Comparison of ENCODE assay signal across 1 cellular context in the genomic region with DNA sequence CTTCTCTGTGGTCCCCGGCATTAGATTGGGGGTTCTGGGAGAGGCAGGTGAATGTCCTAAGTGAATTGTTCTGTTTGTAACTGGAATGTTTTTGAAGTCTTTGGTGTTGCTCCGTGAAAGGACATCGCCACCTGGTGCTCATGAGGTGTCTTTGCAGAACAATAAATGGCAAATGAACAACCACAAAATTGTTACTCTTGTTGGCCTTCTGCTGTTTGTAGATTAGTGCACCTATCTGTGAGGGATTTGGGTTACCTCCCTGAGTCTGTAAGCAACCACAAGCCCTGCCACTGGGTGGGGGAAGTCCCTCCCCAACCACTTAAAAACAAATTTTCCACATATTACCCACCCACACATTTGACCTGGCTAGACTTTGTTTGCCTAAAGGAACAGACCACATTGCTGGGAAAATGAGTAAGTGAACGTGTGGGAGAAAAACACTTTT.
TF ChIP-seq lines count a peak whose summit lies in the region.

No MANE protein-coding gene starts in this region.

TF ChIP-seq in GM12878, 131 proteins besides CTCF, POLR2A, EP300 and RAD21 (continued from another document and continues in another):
- TF ChIP-seq ZZZ3 (IDR thresholded peaks at IDR 0.05; ENCODE audit: control insufficient read depth, insufficient read length, low read depth) (no peak), SRF (IDR thresholded peaks at IDR 0.05; ENCODE audit: low read depth in 2 of 2, low read length in 2 of 2) (0 out of 4 replicates have a peak, but pooled peaks of 1 of the 2 experiments have one; percentile 33), RB1 (IDR thresholded peaks at IDR 0.05; ENCODE audit: borderline replicate concordance) (0 out of 2 replicates have a peak, but pooled peaks have one; percentile 24), MLLT1 (IDR thresholded peaks at IDR 0.05) (peak; percentile 95), BCLAF1 (IDR thresholded peaks at IDR 0.05) (no peak), ATF2 (IDR thresholded peaks at IDR 0.05; ENCODE audit: low read length) (peak; percentile 73), HDAC6 (IDR thresholded peaks at IDR 0.05; ENCODE audit: unreplicated experiment) (no peak), DPF2 (IDR thresholded peaks at IDR 0.05) (peak; percentile 83), RFX5 (IDR thresholded peaks at IDR 0.05; ENCODE audit: low read depth, low read length) (no peak), CREM (IDR thresholded peaks at IDR 0.05; ENCODE audit: low read depth) (peak; percentile 63; the same call in 1 of the 2 replicates), NR2C1 (IDR thresholded peaks at IDR 0.05) (no peak), CHD2 (IDR thresholded peaks at IDR 0.05; ENCODE audit: borderline replicate concordance, low read depth, low read length) (no peak), BCL3 (IDR thresholded peaks at IDR 0.05; ENCODE audit: borderline replicate concordance, insufficient read depth, low read depth, low read length, poor library complexity, severe bottlenecking) (peak; percentile 90), PAX5 (IDR thresholded peaks at IDR 0.05; ENCODE audit: borderline replicate concordance, low read depth, low read length) (peak; percentile 70; the same call in 1 of the 2 replicates), KLF5 (IDR thresholded peaks at IDR 0.05; ENCODE audit: partially characterized antibody) (peak; percentile 24), CBFB (IDR thresholded peaks at IDR 0.05; ENCODE audit: low read depth) (peak; percentile 96), ATF7 (IDR thresholded peaks at IDR 0.05; ENCODE audit: low read depth) (peak; percentile 78), TCF7 (IDR thresholded peaks at IDR 0.05; ENCODE audit: borderline replicate concordance) (peak; percentile 90), IRF4 (IDR thresholded peaks at IDR 0.05; ENCODE audit: low read depth, low read length) (peak; percentile 56; the same call in 1 of the 2 replicates), TCF3 (IDR thresholded peaks at IDR 0.05; ENCODE audit: borderline replicate concordance, insufficient read depth, low read depth, low read length) (no peak), BRCA1 (IDR thresholded peaks at IDR 0.05; ENCODE audit: low read depth, low read length) (no peak), MYB (IDR thresholded peaks at IDR 0.05; ENCODE audit: borderline replicate concordance, low read depth, low read length) (no peak), MTA2 (IDR thresholded peaks at IDR 0.05; ENCODE audit: low read depth) (peak; percentile 83), REST (IDR thresholded peaks at IDR 0.05; ENCODE audit: low read depth, low read length) (0 out of 2 replicates have a peak, but pooled peaks have one; percentile 32), RUNX3 (IDR thresholded peaks at IDR 0.05; ENCODE audit: low read length) (peak; percentile 99), ZBED1 (IDR thresholded peaks at IDR 0.05; ENCODE audit: borderline replicate concordance) (peak; percentile 93; the same call in 1 of the 2 replicates), CHD4 (IDR thresholded peaks at IDR 0.05) (no peak), NR2F1 (conservative IDR thresholded peaks at IDR 0.05) (peak; percentile 98), BCL11A (IDR thresholded peaks at IDR 0.05; ENCODE audit: low read depth, low read length) (peak; percentile 76; the same call in 1 of the 2 replicates), IKZF2 (IDR thresholded peaks at IDR 0.05) (peak; percentile 98), TBL1XR1 (IDR thresholded peaks at IDR 0.05; ENCODE audit: low read depth, low read length) (peak; percentile 90), ZNF384 (IDR thresholded peaks at IDR 0.05; ENCODE audit: borderline replicate concordance, low read depth, low read length) (no peak), POLR2AphosphoS5 (IDR thresholded peaks at IDR 0.05; ENCODE audit: low read length) (peak; percentile 62; the same call in 1 of the 2 replicates), CREB1 (IDR thresholded peaks at IDR 0.05; ENCODE audit: low read depth) (0 out of 2 replicates have a peak, but pooled peaks have one; percentile 28), RAD51 (IDR thresholded peaks at IDR 0.05) (no peak), YY1 (IDR thresholded peaks at IDR 0.05; ENCODE audit: low read depth, low read length) (no peak), MEF2B (IDR thresholded peaks at IDR 0.05; ENCODE audit: partially characterized antibody, poor library complexity, severe bottlenecking) (peak; percentile 56), TCF12 (IDR thresholded peaks at IDR 0.05; ENCODE audit: low read depth, low read length) (0 out of 2 replicates have a peak, but pooled peaks have one; percentile 64), PKNOX1 (IDR thresholded peaks at IDR 0.05) (0 out of 2 replicates have a peak, but pooled peaks have one; percentile 8), NFIC (IDR thresholded peaks at IDR 0.05; ENCODE audit: low read depth, low read length) (peak; percentile 86)
- TF ChIP-seq, protein P1, sequence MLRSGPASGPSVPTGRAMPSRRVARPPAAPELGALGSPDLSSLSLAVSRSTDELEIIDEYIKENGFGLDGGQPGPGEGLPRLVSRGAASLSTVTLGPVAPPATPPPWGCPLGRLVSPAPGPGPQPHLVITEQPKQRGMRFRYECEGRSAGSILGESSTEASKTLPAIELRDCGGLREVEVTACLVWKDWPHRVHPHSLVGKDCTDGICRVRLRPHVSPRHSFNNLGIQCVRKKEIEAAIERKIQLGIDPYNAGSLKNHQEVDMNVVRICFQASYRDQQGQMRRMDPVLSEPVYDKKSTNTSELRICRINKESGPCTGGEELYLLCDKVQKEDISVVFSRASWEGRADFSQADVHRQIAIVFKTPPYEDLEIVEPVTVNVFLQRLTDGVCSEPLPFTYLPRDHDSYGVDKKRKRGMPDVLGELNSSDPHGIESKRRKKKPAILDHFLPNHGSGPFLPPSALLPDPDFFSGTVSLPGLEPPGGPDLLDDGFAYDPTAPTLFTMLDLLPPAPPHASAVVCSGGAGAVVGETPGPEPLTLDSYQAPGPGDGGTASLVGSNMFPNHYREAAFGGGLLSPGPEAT (IDR thresholded peaks at IDR 0.05; ENCODE audit: low read depth) = peak; percentile 93
- TF ChIP-seq, protein P2, sequence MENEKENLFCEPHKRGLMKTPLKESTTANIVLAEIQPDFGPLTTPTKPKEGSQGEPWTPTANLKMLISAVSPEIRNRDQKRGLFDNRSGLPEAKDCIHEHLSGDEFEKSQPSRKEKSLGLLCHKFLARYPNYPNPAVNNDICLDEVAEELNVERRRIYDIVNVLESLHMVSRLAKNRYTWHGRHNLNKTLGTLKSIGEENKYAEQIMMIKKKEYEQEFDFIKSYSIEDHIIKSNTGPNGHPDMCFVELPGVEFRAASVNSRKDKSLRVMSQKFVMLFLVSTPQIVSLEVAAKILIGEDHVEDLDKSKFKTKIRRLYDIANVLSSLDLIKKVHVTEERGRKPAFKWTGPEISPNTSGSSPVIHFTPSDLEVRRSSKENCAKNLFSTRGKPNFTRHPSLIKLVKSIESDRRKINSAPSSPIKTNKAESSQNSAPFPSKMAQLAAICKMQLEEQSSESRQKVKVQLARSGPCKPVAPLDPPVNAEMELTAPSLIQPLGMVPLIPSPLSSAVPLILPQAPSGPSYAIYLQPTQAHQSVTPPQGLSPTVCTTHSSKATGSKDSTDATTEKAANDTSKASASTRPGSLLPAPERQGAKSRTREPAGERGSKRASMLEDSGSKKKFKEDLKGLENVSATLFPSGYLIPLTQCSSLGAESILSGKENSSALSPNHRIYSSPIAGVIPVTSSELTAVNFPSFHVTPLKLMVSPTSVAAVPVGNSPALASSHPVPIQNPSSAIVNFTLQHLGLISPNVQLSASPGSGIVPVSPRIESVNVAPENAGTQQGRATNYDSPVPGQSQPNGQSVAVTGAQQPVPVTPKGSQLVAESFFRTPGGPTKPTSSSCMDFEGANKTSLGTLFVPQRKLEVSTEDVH (IDR thresholded peaks at IDR 0.05; ENCODE audit: low read depth, partially characterized antibody) = peak; percentile 54
